1 cellular context compared by ENCODE assay signal in genomic region chr12:57941165-57941894, GRCh38.
TF ChIP-seq lines count a peak whose summit lies in the region.

Gene ATP23 (plus strand): TSS chr12:57941567. CDS start chr12:57941702, 135 bp downstream.

TF ChIP-seq in K562, 482 proteins besides CTCF, POLR2A, EP300 and RAD21 (continued from another document and continues in another):
- TF ChIP-seq SREBF1 (IDR thresholded peaks at IDR 0.05; ENCODE audit: borderline replicate concordance, low read depth, low read length) (no peak), SNRNP70 (optimal IDR thresholded peaks at IDR 0.05; ENCODE audit: low read depth, low read length) (no peak), MCM5 (IDR thresholded peaks at IDR 0.05; ENCODE audit: low read depth) (no peak), CCAR2 (IDR thresholded peaks at IDR 0.05; ENCODE audit: low read depth, low read length) (no peak), HES1 (IDR thresholded peaks at IDR 0.05; ENCODE audit: low read depth) (no peak), ZFX (CRISPR knock-in tag; IDR thresholded peaks at IDR 0.05) (peak; percentile 72), E4F1 (CRISPR knock-in tag; IDR thresholded peaks at IDR 0.05; ENCODE audit: borderline replicate concordance) (no peak), ZNF707 (CRISPR knock-in tag; conservative IDR thresholded peaks at IDR 0.05) (no peak), TSC22D4 (tag; IDR thresholded peaks at IDR 0.05) (no peak), RFX5 (IDR thresholded peaks at IDR 0.05; ENCODE audit: low read depth, low read length) (no peak), NUFIP1 (IDR thresholded peaks at IDR 0.05; ENCODE audit: partially characterized antibody) (no peak), TFAP4 (CRISPR knock-in tag; IDR thresholded peaks at IDR 0.05; ENCODE audit: borderline replicate concordance) (peak; percentile 82), ZNF23 (CRISPR knock-in tag; IDR thresholded peaks at IDR 0.05) (no peak), GTF2E2 (tag; IDR thresholded peaks at IDR 0.05) (peak; percentile 91), BCOR (IDR thresholded peaks at IDR 0.05) (peak; percentile 24; the same call in 1 of the 2 replicates), ZNF778 (CRISPR knock-in tag; IDR thresholded peaks at IDR 0.05) (no peak), TEAD2 (tag; IDR thresholded peaks at IDR 0.05) (no peak), EZH2 (IDR thresholded peaks at IDR 0.05; ENCODE audit: borderline replicate concordance, low read depth, low read length) (no peak), MBD2 (IDR thresholded peaks at IDR 0.05; ENCODE audit: borderline replicate concordance, low read depth) (peak; percentile 80; the same call in 1 of the 2 replicates), HCFC1 (IDR thresholded peaks at IDR 0.05; ENCODE audit: low read depth, low read length) (peak; percentile 16), ESRRA (IDR thresholded peaks at IDR 0.05; ENCODE audit: borderline replicate concordance, low read depth) (0 out of 2 replicates have a peak, but pooled peaks have one; percentile 14), ADNP (tag; IDR thresholded peaks at IDR 0.05) (no peak), ARID3A (IDR thresholded peaks at IDR 0.05; ENCODE audit: borderline replicate concordance, low read depth, low read length) (no peak), E2F1 (CRISPR knock-in tag; IDR thresholded peaks at IDR 0.05) (peak; percentile 78; the same call in 1 of the 2 replicates), CREM (IDR thresholded peaks at IDR 0.05; ENCODE audit: low read depth) (peak; percentile 64), REST (CRISPR knock-in tag; IDR thresholded peaks at IDR 0.05; ENCODE audit: low read depth) (0 out of 2 replicates have a peak, but pooled peaks have one; percentile 51), ZNF77 (CRISPR knock-in tag; IDR thresholded peaks at IDR 0.05) (no peak), THRA (IDR thresholded peaks at IDR 0.05) (no peak), CHD7 (IDR thresholded peaks at IDR 0.05; ENCODE audit: low read depth, low read length) (no peak), RBM34 (IDR thresholded peaks at IDR 0.05; ENCODE audit: borderline replicate concordance, insufficient read depth, low read length) (no peak), CREBBP (IDR thresholded peaks at IDR 0.05; ENCODE audit: low read depth, low read length) (no peak), POLR3A (IDR thresholded peaks at IDR 0.05; ENCODE audit: borderline replicate concordance, extremely low read depth, insufficient read depth, insufficient read length) (no peak), MAFK (IDR thresholded peaks at IDR 0.05; ENCODE audit: low read length) (no peak; the same call in 1 of the 2 replicates), HMG20A (CRISPR knock-in tag; conservative IDR thresholded peaks at IDR 0.05) (no peak), ZC3H11A (IDR thresholded peaks at IDR 0.05; ENCODE audit: low read depth, low read length) (no peak)
